Comparison of ENCODE assay signal across 37 cellular contexts in genomic region chr19:34879563-34879962, GRCh38.
"Had no signal": no experiment of that assay in that cellular context is flagged by ENCODE, and none has a peak within 500 bp of the region (broad histone marks: within the 10 kb centered on the region; RNA-seq: fewer than 3 reads in every experiment).

No MANE protein-coding gene starts in this region.

- DNase-seq: Kasumi-1, MG63, MM.1S, MV-4-11, NCI-H1048, NCI-H1092, NCI-H1092 treated with DMSO at 0.1 percent for 48 hours, NCI-H1105, NCI-H1105 treated with DMSO at 0.1 percent for 48 hours, NCI-H1417, NCI-H1417 treated with DMSO at 0.1 percent for 48 hours, NCI-H1436, NCI-H1436 treated with DMSO at 0.1 percent for 48 hours, NCI-H146, NCI-H1694, NCI-H1694 treated with DMSO at 0.1 percent for 48 hours, NCI-H187, NCI-H187 treated with DMSO at 0.1 percent for 48 hours, NCI-H1930, NCI-H2029, NCI-H2029 treated with DMSO at 0.1 percent for 48 hours, NCI-H2081, NCI-H2081 treated with DMSO at 0.1 percent for 48 hours, NCI-H2107, NCI-H2171, NCI-H2171 treated with DMSO at 0.1 percent for 48 hours, NCI-H2227 treated with DMSO at 0.1 percent for 48 hours, NCI-H226, NCI-H345, NCI-H446, NCI-H446 treated with DMSO at 0.1 percent for 48 hours, NCI-H510A, NCI-H510A treated with DMSO at 0.1 percent for 48 hours, NCI-H524, NCI-H524 treated with DMSO at 0.1 percent for 48 hours, NCI-H526, NCI-H526 treated with DMSO at 0.1 percent for 48 hours had no signal

- H3K4me3 ChIP-seq: MG63 had no signal

- H3K36me3 ChIP-seq: MG63 had no signal
